In genomic region chr18:24076950-24077349, GRCh38 we compare ENCODE assay signal across 13 cellular contexts.
DNase-seq lines count a peak whose midpoint lies in the region; ATAC-seq and TF ChIP-seq lines count a peak whose summit lies in the region.
"Had no signal": no experiment of that assay in that cellular context is flagged by ENCODE, and none has a peak within 500 bp of the region (broad histone marks: within the 10 kb centered on the region; RNA-seq: fewer than 3 reads in every experiment).

No MANE protein-coding gene starts in this region.

- H3K23ac ChIP-seq in mesenchymal stem cell (ENCODE audit: low read length in 2 of 2), result no peak overlapping the region

- CTCF ChIA-PET in CD8-positive, alpha-beta memory T cell (lab: Charles Lee), result no interaction called here

- H3K27me3 Mint-ChIP-seq in CD8-positive, alpha-beta memory T cell, result no peaks in the 10 kb centered on the region

- H3K27me3 ChIP-seq in CD8-positive, alpha-beta memory T cell (ENCODE audit: insufficient read depth, low read length, poor library complexity, severe bottlenecking), result no peaks in the 10 kb centered on the region
- H3K27me3 ChIP-seq in mesenchymal stem cell (ENCODE audit: control insufficient read depth in 1 of 2, insufficient read depth in 1 of 2, low read length in 2 of 2), result no peaks in the 10 kb centered on the region
- H3K27me3 ChIP-seq in right lobe of liver, result no peaks in the 10 kb centered on the region

- H3K9me3 ChIP-seq in CD8-positive, alpha-beta memory T cell (ENCODE audit: low read length), result no peaks in the 10 kb centered on the region
- H3K9me3 ChIP-seq in mesenchymal stem cell (ENCODE audit: control insufficient read depth, low read length) (no peaks in the 10 kb centered on the region), right lobe of liver (no peaks in the 10 kb centered on the region)

- no peaks in the 10 kb centered on the region for H3K79me1 ChIP-seq in mesenchymal stem cell (replicated peaks; ENCODE audit: low read length, poor library complexity, severe bottlenecking)

- no peak overlapping the region for H3K27ac ChIP-seq in CD8-positive, alpha-beta memory T cell (ENCODE audit: low read depth, low read length)
- H3K27ac ChIP-seq in mesenchymal stem cell (ENCODE audit: low read length, poor library complexity, severe bottlenecking), result no peak overlapping the region
- H3K27ac ChIP-seq in right lobe of liver, result no peak overlapping the region
- H3K27ac ChIP-seq: 22Rv1 had no signal

- no peak overlapping the region for H3K4me3 Mint-ChIP-seq in CD8-positive, alpha-beta memory T cell
- H3K4me3 Mint-ChIP-seq: nephron had no signal

- H4K91ac ChIP-seq in mesenchymal stem cell (ENCODE audit: low read length), result no peak overlapping the region

- H2BK120ac ChIP-seq in mesenchymal stem cell (ENCODE audit: low read depth, low read length), result no peak overlapping the region

- no peak overlapping the region for H2BK12ac ChIP-seq in mesenchymal stem cell (ENCODE audit: low read length in 2 of 2)

- H3K36me3 ChIP-seq in CD8-positive, alpha-beta memory T cell (ENCODE audit: insufficient read depth, low read length), result peaks cover 22% of the 10 kb centered on the region
- H3K36me3 ChIP-seq in mesenchymal stem cell (ENCODE audit: control insufficient read depth in 1 of 2, insufficient read depth in 2 of 2, low read depth in 1 of 2, low read length in 2 of 2) (peaks cover 0 to 18% of the 10 kb centered on the region in 2 experiments), right lobe of liver (peaks cover 0 to 3% (median 0%) of the 10 kb centered on the region in 4 donors)

- intact Hi-C loops in right lobe of liver (cut with DNase I), result no loop called here

- no peak overlapping the region for H2BK15ac ChIP-seq in mesenchymal stem cell (ENCODE audit: low read depth, poor library complexity, severe bottlenecking)

- H3K9me3 Mint-ChIP-seq in CD8-positive, alpha-beta memory T cell, result no peaks in the 10 kb centered on the region

- no peak overlapping the region for H2AFZ ChIP-seq in mesenchymal stem cell (ENCODE audit: low read depth, low read length)

- H3K4ac ChIP-seq in mesenchymal stem cell (ENCODE audit: low read depth in 1 of 2, low read length in 2 of 2), result no peak overlapping the region

- DNase-seq in DMS153 (lab: John Stamatoyannopoulos, UW), result peak; percentile 53
- no peak for DNase-seq in DMS153 treated with DMSO at 0.1 percent for 48 hours (lab: John Stamatoyannopoulos, UW; ENCODE audit: unreplicated experiment)
- no peak for DNase-seq in CD8-positive, alpha-beta memory T cell
- DNase-seq in NCI-H774 (lab: John Stamatoyannopoulos, UW), result peak; percentile 41
- no peak for DNase-seq in mesenchymal stem cell
- DNase-seq in right lobe of liver, result no peak
- DNase-seq in CD1c-positive myeloid dendritic cell (ENCODE audit: extremely low spot score), result no peak
- no peak for DNase-seq in GF-D8 (lab: John Stamatoyannopoulos, UW)
- DNase-seq: cortex of kidney; NCI-H1694; stimulated activated CD4-positive, alpha-beta T cell treated with anti-CD3 and anti-CD28 coated beads, Interleukin-4, amount 100 ng/mL, for 1 hour had no signal

- TF ChIP-seq CTCF in right lobe of liver (IDR thresholded peaks at IDR 0.05), result no peak

- H3K27ac Mint-ChIP-seq in CD8-positive, alpha-beta memory T cell, result peak overlapping the region in 6 of 8 donors; percentile 44 to 95 (median 77)

- POLR2A ChIA-PET in CD8-positive, alpha-beta memory T cell (lab: Charles Lee), result no interaction called here

- H2AK5ac ChIP-seq in mesenchymal stem cell (ENCODE audit: low read length, severe bottlenecking), result no peak overlapping the region

- peak overlapping the region; percentile 12 for H4K8ac ChIP-seq in mesenchymal stem cell (ENCODE audit: low read length)

- 96% methylated on average over 7 of the region's 10 CpGs for WGBS in mesenchymal stem cell
- 92% methylated on average over 10 of the region's 10 CpGs for WGBS in right lobe of liver (ENCODE audit: insufficient coverage, low coverage, low lambda C conversion rate, missing lambda C conversion rate)

- H3K14ac ChIP-seq in mesenchymal stem cell (ENCODE audit: low read length in 2 of 2), result no peak overlapping the region

- no peak overlapping the region for H3K4me3 ChIP-seq in CD8-positive, alpha-beta memory T cell (ENCODE audit: low read length)
- H3K4me3 ChIP-seq in mesenchymal stem cell (ENCODE audit: insufficient read depth in 1 of 2, low read depth in 1 of 2, low read length in 2 of 2), result no peak overlapping the region
- no peak overlapping the region for H3K4me3 ChIP-seq in right lobe of liver

- H3K36me3 Mint-ChIP-seq in CD8-positive, alpha-beta memory T cell, result peaks cover 9 to 83% (median 19%) of the 10 kb centered on the region in 3 donors

- H2BK5ac ChIP-seq in mesenchymal stem cell (ENCODE audit: low read depth, low read length, poor library complexity, severe bottlenecking), result no peak overlapping the region

- H3K4me1 Mint-ChIP-seq in CD8-positive, alpha-beta memory T cell, result peaks cover 47 to 86% (median 76%) of the 10 kb centered on the region in 3 donors

- no peak for TF ChIP-seq POLR2A in right lobe of liver (IDR thresholded peaks at IDR 0.05)

- H3K4me2 ChIP-seq in mesenchymal stem cell (ENCODE audit: low read length, poor library complexity, severe bottlenecking), result no peak overlapping the region

- ATAC-seq in right lobe of liver, result no peak

- H3K4me1 ChIP-seq in CD8-positive, alpha-beta memory T cell (ENCODE audit: insufficient read depth, low read length), result peaks cover 13% of the 10 kb centered on the region
- H3K4me1 ChIP-seq in mesenchymal stem cell (ENCODE audit: control insufficient read depth, insufficient read depth, low read depth, low read length), result peaks cover 4% of the 10 kb centered on the region
- H3K4me1 ChIP-seq in right lobe of liver, result peaks cover 0 to under 1% (median 0%) of the 10 kb centered on the region in 4 donors

- H3K9ac ChIP-seq in mesenchymal stem cell (ENCODE audit: low read length), result peak overlapping the region; percentile 39

- no peak overlapping the region for H3K18ac ChIP-seq in mesenchymal stem cell (ENCODE audit: low read depth in 1 of 2, low read length in 2 of 2)

Comparison
In these comparisons a context has a peak if more than half of its experiments do, and no peak if none do; other contexts are left out.
1. DNase-seq: peak in DMS153 (single experiment) and NCI-H774 (single experiment); none in DMS153 treated with DMSO at 0.1 percent for 48 hours (single experiment), CD8-positive, alpha-beta memory T cell (0 of 5), mesenchymal stem cell (single experiment), right lobe of liver (0 of 3), CD1c-positive myeloid dendritic cell (single experiment) and GF-D8 (single experiment).